In genomic region chr16:3106205-3106928, GRCh38 we compare ENCODE assay signal across 8 cellular contexts. TPM values are rescaled to one million over a fixed set of nuclear protein-coding genes. Genes with fewer than 3 reads are reported as not detected.
DNase-seq lines count a peak whose midpoint lies in the region; ATAC-seq and TF ChIP-seq lines count a peak whose summit lies in the region.

No MANE protein-coding gene starts in this region.

- H3K27me3 Mint-ChIP-seq in activated T-helper 2 cell treated with anti-CD3 and anti-CD28 coated beads, Interferon-gamma antibody, Interleukin-2, Interleukin-4, amounts not matched to agents 10 μg/mL and 5 μg/mL and 100 μg/mL, durations not matched to agents 14 hours and 24 hours and 36 hours (ENCODE audit: low read depth) = peaks cover 2% of the 10 kb centered on the region
- no peaks in the 10 kb centered on the region for H3K27me3 Mint-ChIP-seq in natural killer cell treated with Interleukin-12 subunit alpha and Interleukin-12 subunit beta and Interleukin-15 and Interleukin-18, amount 100 ng/mL, for 72 hours

- in situ Hi-C loops in GM23248 (cut with MboI) = no loop called here

- WGBS in GM23248 (ENCODE audit: low coverage in 1 of 2, low lambda C conversion rate in 2 of 2, missing lambda C conversion rate in 2 of 2), 2 experiments = 3 to 5% methylated on average over 53 to 70 of the region's 74 CpGs

- H3K9me3 ChIP-seq in DND-41 (ENCODE audit: insufficient read depth, low read length, severe bottlenecking) (no peaks in the 10 kb centered on the region), GM23248 (ENCODE audit: low read depth) (no peaks in the 10 kb centered on the region)

- H3K4me1 ChIP-seq in DND-41 (ENCODE audit: insufficient read depth, low read length) (peaks cover 22% of the 10 kb centered on the region), GM23248 (ENCODE audit: insufficient read depth) (peaks cover 7% of the 10 kb centered on the region)

- H3K79me2 ChIP-seq in DND-41 (ENCODE audit: insufficient read depth, low read length) (no peaks in the 10 kb centered on the region), GM23248 (ENCODE audit: insufficient read depth) (no peaks in the 10 kb centered on the region)

- peak overlapping the region; percentile 96 for H3K4me2 ChIP-seq in DND-41 (ENCODE audit: insufficient read depth, low read length)
- H3K4me2 ChIP-seq in GM23248 (ENCODE audit: unreplicated experiment) = peak overlapping the region; percentile 96

- H3K9me3 Mint-ChIP-seq in activated T-helper 2 cell treated with anti-CD3 and anti-CD28 coated beads, Interferon-gamma antibody, Interleukin-2, Interleukin-4, amounts not matched to agents 10 μg/mL and 5 μg/mL and 100 μg/mL, durations not matched to agents 14 hours and 24 hours and 36 hours = no peaks in the 10 kb centered on the region
- H3K9me3 Mint-ChIP-seq in natural killer cell treated with Interleukin-12 subunit alpha and Interleukin-12 subunit beta and Interleukin-15 and Interleukin-18, amount 100 ng/mL, for 72 hours = no peaks in the 10 kb centered on the region

- no peaks in the 10 kb centered on the region for H3K27me3 ChIP-seq in DND-41 (ENCODE audit: insufficient read depth, low read length, poor library complexity)
- H3K27me3 ChIP-seq in GM23248 (replicated peaks; ENCODE audit: insufficient read depth) = no peaks in the 10 kb centered on the region

- ATAC-seq in DND-41 (ENCODE audit: insufficient read depth, low read depth) = peak; percentile 99
- peak; percentile 96 to 97 for ATAC-seq in natural killer cell treated with Interleukin-12 subunit alpha and Interleukin-12 subunit beta and Interleukin-15 and Interleukin-18, amount 100 ng/mL, for 72 hours

- H3K27ac ChIP-seq in DND-41 (ENCODE audit: low read length) (no peak overlapping the region), GM23248 (no peak overlapping the region)

- H3K9me2 ChIP-seq in GM23248 (ENCODE audit: insufficient read depth) = no peaks in the 10 kb centered on the region

- H2AFZ ChIP-seq in DND-41 (ENCODE audit: low read depth, low read length) (peak overlapping the region; percentile 58), GM23248 (peak overlapping the region; percentile 94)

- H3K36me3 Mint-ChIP-seq in activated T-helper 2 cell treated with anti-CD3 and anti-CD28 coated beads, Interferon-gamma antibody, Interleukin-2, Interleukin-4, amounts not matched to agents 10 μg/mL and 5 μg/mL and 100 μg/mL, durations not matched to agents 14 hours and 24 hours and 36 hours (ENCODE audit: low read depth) = no peaks in the 10 kb centered on the region
- H3K36me3 Mint-ChIP-seq in natural killer cell treated with Interleukin-12 subunit alpha and Interleukin-12 subunit beta and Interleukin-15 and Interleukin-18, amount 100 ng/mL, for 72 hours = no peaks in the 10 kb centered on the region

- H4K20me1 ChIP-seq in DND-41 (ENCODE audit: insufficient read depth, low read length) (no peaks in the 10 kb centered on the region), GM23248 (ENCODE audit: insufficient read depth) (no peaks in the 10 kb centered on the region)

- peak overlapping the region; percentile 84 for H3K4me3 Mint-ChIP-seq in activated T-helper 2 cell treated with anti-CD3 and anti-CD28 coated beads, Interferon-gamma antibody, Interleukin-2, Interleukin-4, amounts not matched to agents 10 μg/mL and 5 μg/mL and 100 μg/mL, durations not matched to agents 14 hours and 24 hours and 36 hours (ENCODE audit: low read depth)
- H3K4me3 Mint-ChIP-seq in natural killer cell treated with Interleukin-12 subunit alpha and Interleukin-12 subunit beta and Interleukin-15 and Interleukin-18, amount 100 ng/mL, for 72 hours = peak overlapping the region; percentile 87

- H3F3A ChIP-seq in GM23248 (ENCODE audit: insufficient read depth) = no peaks in the 10 kb centered on the region

- DNase-seq in DND-41 (peak; percentile 79), GM23248 (peak; percentile 93), LNCaP clone FGC (ENCODE audit: low read depth) (peak; percentile 67), RKO (ENCODE audit: low spot score) (peak; percentile 93), fibroblast of peridontal ligament (ENCODE audit: extremely low read depth) (peak; percentile 66)
- DNase-seq in activated T-helper 2 cell treated with anti-CD3 and anti-CD28 coated beads, Interferon-gamma antibody, Interleukin-2, Interleukin-4, amounts not matched to agents 10 μg/mL and 5 μg/mL and 100 μg/mL, durations not matched to agents 14 hours and 24 hours and 36 hours (ENCODE audit: low spot score) = peak; percentile 87
- peak; percentile 94 for DNase-seq in natural killer cell treated with Interleukin-12 subunit alpha and Interleukin-12 subunit beta and Interleukin-15 and Interleukin-18, amount 100 ng/mL, for 72 hours (ENCODE audit: low spot score)
- DNase-seq in stimulated activated naive CD4-positive, alpha-beta T cell (lab: John Stamatoyannopoulos, UW) = peak; percentile 83 to 94 (median 90)

- H3K4me3 ChIP-seq in DND-41 (ENCODE audit: low read depth in 1 of 2, low read length in 2 of 2) = peak overlapping the region in 1 of 2 experiments; percentile 57; a peak in 2 of 4 replicates
- H3K4me3 ChIP-seq in GM23248 = peak overlapping the region; percentile 91
- H3K4me3 ChIP-seq in LNCaP clone FGC (ENCODE audit: low read depth, low read length) = peak overlapping the region; percentile 75

- H3K9ac ChIP-seq in DND-41 (ENCODE audit: low read depth, low read length) (peak overlapping the region; percentile 36; the same call in 1 of the 2 replicates), GM23248 (peak overlapping the region; percentile 72)

- H3K27ac Mint-ChIP-seq in activated T-helper 2 cell treated with anti-CD3 and anti-CD28 coated beads, Interferon-gamma antibody, Interleukin-2, Interleukin-4, amounts not matched to agents 10 μg/mL and 5 μg/mL and 100 μg/mL, durations not matched to agents 14 hours and 24 hours and 36 hours = peak overlapping the region; percentile 93
- peak overlapping the region; percentile 89 to 96 for H3K27ac Mint-ChIP-seq in natural killer cell treated with Interleukin-12 subunit alpha and Interleukin-12 subunit beta and Interleukin-15 and Interleukin-18, amount 100 ng/mL, for 72 hours

- intact Hi-C loops in activated T-helper 2 cell treated with anti-CD3 and anti-CD28 coated beads, Interferon-gamma antibody, Interleukin-2, Interleukin-4, amounts not matched to agents 10 μg/mL and 5 μg/mL and 100 μg/mL, durations not matched to agents 14 hours and 24 hours and 36 hours (cut with micrococcal nuclease) = loop anchor here (1.0 kb wide), 2 partner anchors 18 to 23 kb away; no protein-coding TSS in a partner anchor

- TF ChIP-seq CTCF in DND-41 (IDR thresholded peaks at IDR 0.05; ENCODE audit: borderline replicate concordance, extremely low read depth, low read length, poor library complexity, severe bottlenecking) = no peak
- no peak for TF ChIP-seq CTCF in LNCaP clone FGC (IDR thresholded peaks at IDR 0.05; ENCODE audit: control insufficient read depth, extremely low read depth, insufficient read depth)

- H3K36me3 ChIP-seq in DND-41 (ENCODE audit: insufficient read depth, low read length) (no peaks in the 10 kb centered on the region), GM23248 (ENCODE audit: low read depth) (no peaks in the 10 kb centered on the region)

- H3K4me1 Mint-ChIP-seq in activated T-helper 2 cell treated with anti-CD3 and anti-CD28 coated beads, Interferon-gamma antibody, Interleukin-2, Interleukin-4, amounts not matched to agents 10 μg/mL and 5 μg/mL and 100 μg/mL, durations not matched to agents 14 hours and 24 hours and 36 hours (ENCODE audit: low read depth) = peaks cover 17% of the 10 kb centered on the region
- H3K4me1 Mint-ChIP-seq in natural killer cell treated with Interleukin-12 subunit alpha and Interleukin-12 subunit beta and Interleukin-15 and Interleukin-18, amount 100 ng/mL, for 72 hours (ENCODE audit: low read depth in 2 of 2) = peaks cover 27 to 29% of the 10 kb centered on the region in 2 donors

RNA-seq across cellular contexts. Expression of gene ZNF205, which starts 6.0 kb away (rescaled TPM):
- 12.5 and 14.6 TPM in 2 replicates for total RNA-seq in GM23248 (2014; rRNA removed; shearing (Covaris generic))
- polyA plus RNA-seq in GM23248 (2016; fragmentation: Nextera tagmentation; extraction: Ambion mirVana) = 4.2 and 4.4 TPM in 2 replicates
- total RNA-seq in activated T-helper 2 cell treated with anti-CD3 and anti-CD28 coated beads, Interferon-gamma antibody, Interleukin-2, Interleukin-4, amounts not matched to agents 10 μg/mL and 5 μg/mL and 100 μg/mL, durations not matched to agents 14 hours and 24 hours and 36 hours = 0.09 and 0.18 TPM in 2 replicates
- not detected for total RNA-seq in natural killer cell treated with Interleukin-12 subunit alpha and Interleukin-12 subunit beta and Interleukin-15 and Interleukin-18, amount 100 ng/mL, for 72 hours

RNA-seq across cellular contexts. Expression of gene ZSCAN10, which starts 7.3 kb away (rescaled TPM):
- total RNA-seq in GM23248 (2014; rRNA removed; shearing (Covaris generic)) = not detected in 2 replicates
- 0.08 TPM in 1 of 2 replicates, not detected in the other for polyA plus RNA-seq in GM23248 (2016; fragmentation: Nextera tagmentation; extraction: Ambion mirVana)
- total RNA-seq in activated T-helper 2 cell treated with anti-CD3 and anti-CD28 coated beads, Interferon-gamma antibody, Interleukin-2, Interleukin-4, amounts not matched to agents 10 μg/mL and 5 μg/mL and 100 μg/mL, durations not matched to agents 14 hours and 24 hours and 36 hours = not detected in 2 replicates
- total RNA-seq in natural killer cell treated with Interleukin-12 subunit alpha and Interleukin-12 subunit beta and Interleukin-15 and Interleukin-18, amount 100 ng/mL, for 72 hours = under 1 TPM in 1 of 2 donors, not detected in 1; 0.22 TPM

RNA-seq across cellular contexts. Expression of gene ZNF213, which starts 28.5 kb away (rescaled TPM):
- total RNA-seq in GM23248 (2014; rRNA removed; shearing (Covaris generic)) = 7.3 and 7.7 TPM in 2 replicates
- 5.3 and 5.4 TPM in 2 replicates for polyA plus RNA-seq in GM23248 (2016; fragmentation: Nextera tagmentation; extraction: Ambion mirVana)
- 9.1 and 9.3 TPM in 2 replicates for total RNA-seq in activated T-helper 2 cell treated with anti-CD3 and anti-CD28 coated beads, Interferon-gamma antibody, Interleukin-2, Interleukin-4, amounts not matched to agents 10 μg/mL and 5 μg/mL and 100 μg/mL, durations not matched to agents 14 hours and 24 hours and 36 hours
- total RNA-seq in natural killer cell treated with Interleukin-12 subunit alpha and Interleukin-12 subunit beta and Interleukin-15 and Interleukin-18, amount 100 ng/mL, for 72 hours = 10 to 100 TPM in 1 of 2 donors, 1 to 10 TPM in 1; 8.5 to 11.6 TPM

RNA-seq across cellular contexts. Expression of gene IL32, which starts 40.9 kb away (rescaled TPM):
- 0.76 TPM in 1 of 2 replicates, not detected in the other for total RNA-seq in GM23248 (2014; rRNA removed; shearing (Covaris generic))
- polyA plus RNA-seq in GM23248 (2016; fragmentation: Nextera tagmentation; extraction: Ambion mirVana) = 0.56 and 1.0 TPM in 2 replicates
- 773 and 798 TPM in 2 replicates for total RNA-seq in activated T-helper 2 cell treated with anti-CD3 and anti-CD28 coated beads, Interferon-gamma antibody, Interleukin-2, Interleukin-4, amounts not matched to agents 10 μg/mL and 5 μg/mL and 100 μg/mL, durations not matched to agents 14 hours and 24 hours and 36 hours
- total RNA-seq in natural killer cell treated with Interleukin-12 subunit alpha and Interleukin-12 subunit beta and Interleukin-15 and Interleukin-18, amount 100 ng/mL, for 72 hours = 1,000 to 10,000 TPM in 1 of 2 donors, 100 to 1,000 TPM in 1; 678 to 1,235 TPM

Comparison
In these comparisons a context has a peak if more than half of its experiments do, and no peak if none do; other contexts are left out.
1. RNA of gene ZNF205, which starts 6.0 kb away (total RNA-seq): 12.5 to 14.6 TPM in GM23248; 0.09 to 0.18 TPM in activated T-helper 2 cell treated with anti-CD3 and anti-CD28 coated beads, Interferon-gamma antibody, Interleukin-2, Interleukin-4, amounts not matched to agents 10 μg/mL and 5 μg/mL and 100 μg/mL, durations not matched to agents 14 hours and 24 hours and 36 hours and not detected in natural killer cell treated with Interleukin-12 subunit alpha and Interleukin-12 subunit beta and Interleukin-15 and Interleukin-18, amount 100 ng/mL, for 72 hours; every median in the first group is over 10 times any median in the second.
2. Peak in every context shown above with its lines, with median percentiles within 50 percentile points of each other: DNase-seq.